ENCODE assay signal across 15 cellular contexts in the genomic region with DNA sequence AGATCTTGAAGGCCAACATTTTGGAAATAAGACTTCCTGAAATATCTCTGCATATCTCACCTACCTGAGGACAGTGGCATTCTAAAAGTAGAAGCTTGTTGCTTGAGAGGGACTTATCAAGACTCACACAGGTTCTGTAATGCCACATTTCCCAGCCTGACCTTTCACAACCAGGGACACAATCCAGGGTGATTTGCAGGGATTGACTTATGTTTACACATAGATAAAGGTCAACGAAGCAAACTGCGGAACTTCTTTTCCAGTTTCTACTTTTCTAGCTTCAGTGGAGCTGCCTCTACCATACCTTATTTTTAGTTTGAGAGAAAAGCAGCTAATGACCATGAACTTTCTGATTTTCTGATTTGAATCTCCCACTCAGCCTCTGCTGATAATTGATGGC.
A peak's percentile ranks its signal among the peaks of the same experiment; 100 is the strongest.
DNase-seq lines count a peak whose midpoint lies in the region; ATAC-seq lines count a peak whose summit lies in the region.
"Had no signal": no experiment of that assay in that cellular context is flagged by ENCODE, and none has a peak within 500 bp of the region (broad histone marks: within the 10 kb centered on the region; RNA-seq: fewer than 3 reads in every experiment).

No MANE protein-coding gene starts in this region.

- H3K18ac ChIP-seq in mesendoderm (ENCODE audit: low read length) = no peak overlapping the region

- H3K56ac ChIP-seq in mesendoderm (ENCODE audit: low read length) = no peak overlapping the region

- H3K4me3 Mint-ChIP-seq in T-cell (no peak overlapping the region), T-helper 17 cell (no peak overlapping the region)
- H3K4me3 Mint-ChIP-seq: B cell; CD4-positive, alpha-beta T cell; HFFc6 had no signal

- H3K27me3 Mint-ChIP-seq in T-cell (peaks cover 0 to 8% of the 10 kb centered on the region in 2 donors), T-helper 17 cell (peaks cover 20% of the 10 kb centered on the region)
- H3K27me3 Mint-ChIP-seq: CD4-positive, alpha-beta T cell had no signal

- H4K8ac ChIP-seq in mesendoderm (ENCODE audit: low read depth, low read length) = no peak overlapping the region

- H3K9ac ChIP-seq in mesendoderm (ENCODE audit: low read length) = no peak overlapping the region

- H3K79me2 ChIP-seq in ACC112 (ENCODE audit: control insufficient read depth, insufficient read depth, low read length, unreplicated experiment) = no peaks in the 10 kb centered on the region
- H3K79me2 ChIP-seq in mesendoderm (ENCODE audit: control insufficient read depth, insufficient read depth, low read length) = no peaks in the 10 kb centered on the region

- no peak overlapping the region for H2BK120ac ChIP-seq in mesendoderm (ENCODE audit: low read depth, low read length)

- H2AFZ ChIP-seq in ACC112 (ENCODE audit: low read length, unreplicated experiment) = no peak overlapping the region

- H3K79me1 ChIP-seq in mesendoderm (ENCODE audit: low read length) = no peaks in the 10 kb centered on the region

- no peak overlapping the region for H3K27ac Mint-ChIP-seq in T-cell
- H3K27ac Mint-ChIP-seq in T-helper 17 cell = no peak overlapping the region
- H3K27ac Mint-ChIP-seq: B cell; CD4-positive, alpha-beta T cell; HFFc6 had no signal

- H3K36me3 Mint-ChIP-seq in T-cell = no peaks in the 10 kb centered on the region
- no peaks in the 10 kb centered on the region for H3K36me3 Mint-ChIP-seq in T-helper 17 cell (ENCODE audit: low read depth)

- H3K27me3 ChIP-seq in ACC112 (ENCODE audit: insufficient read depth, low read length) (peaks cover 4% of the 10 kb centered on the region; the same call in 1 of the 2 replicates), mesendoderm (ENCODE audit: insufficient read depth, low read length, poor library complexity) (no peaks in the 10 kb centered on the region)

- no peak overlapping the region for H4K5ac ChIP-seq in mesendoderm (ENCODE audit: low read length)

- no CpG with 5 or more reads among the region's 2 CpGs for WGBS in mesendoderm (ENCODE audit: extremely low coverage, insufficient coverage, low lambda C conversion rate)

- POLR2A ChIA-PET in T-cell (lab: Charles Lee) = no interaction called here

- no peaks in the 10 kb centered on the region for H3K36me3 ChIP-seq in ACC112 (ENCODE audit: insufficient read depth, low read length)
- no peaks in the 10 kb centered on the region for H3K36me3 ChIP-seq in mesendoderm (ENCODE audit: control insufficient read depth, insufficient read depth, low read length)

- H3K9me3 ChIP-seq in T-helper 17 cell (ENCODE audit: control insufficient read depth, low read length, poor library complexity, severe bottlenecking) = no peaks in the 10 kb centered on the region

- H3K4me1 ChIP-seq in ACC112 (ENCODE audit: control insufficient read depth, insufficient read depth, low read length, unreplicated experiment) = peaks cover 3% of the 10 kb centered on the region
- H3K4me1 ChIP-seq in mesendoderm (ENCODE audit: control insufficient read depth, low read depth, low read length) = peaks cover 2% of the 10 kb centered on the region

- H3K4me1 Mint-ChIP-seq in T-cell (no peaks in the 10 kb centered on the region), T-helper 17 cell (no peaks in the 10 kb centered on the region)

- H3K4me2 ChIP-seq in mesendoderm (ENCODE audit: low read length) = no peak overlapping the region

- peak overlapping the region; percentile 39 for H3K27ac ChIP-seq in ACC112 (ENCODE audit: low read depth, low read length)
- no peak overlapping the region for H3K27ac ChIP-seq in mesendoderm (ENCODE audit: low read depth, low read length)
- H3K27ac ChIP-seq: HL-60 had no signal

- H3K9me3 Mint-ChIP-seq in T-cell = peaks cover 0 to 3% (median 0%) of the 10 kb centered on the region in 3 donors
- H3K9me3 Mint-ChIP-seq: CD4-positive, alpha-beta T cell had no signal

- no peak overlapping the region for H3K4ac ChIP-seq in mesendoderm (ENCODE audit: low read depth, low read length)

- CTCF ChIA-PET in T-cell (lab: Charles Lee) = no interaction called here

- DNase-seq in HuH-7 (ENCODE audit: low spot score) = peak; percentile 26
- no peak for DNase-seq in left lobe of liver (ENCODE audit: low spot score)
- DNase-seq in mesendoderm = peak; percentile 55
- no peak for DNase-seq in T-helper 1 cell
- DNase-seq in NCI-H2196 treated with DMSO at 0.1 percent for 48 hours (lab: John Stamatoyannopoulos, UW; ENCODE audit: unreplicated experiment) = no peak
- DNase-seq in T-cell = no peak
- no peak for DNase-seq in T-helper 17 cell
- DNase-seq: C1 segment of cervical spinal cord; CD4-positive, alpha-beta T cell; DMS79; HFFc6 had no signal

- H3K4me3 ChIP-seq in ACC112 (ENCODE audit: low read depth, low read length) (0 out of 2 replicates have a peak overlapping the region, but pooled peaks have one; percentile 4), mesendoderm (ENCODE audit: low read length) (no peak overlapping the region)
- H3K4me3 ChIP-seq: GM12878 had no signal

- no peak overlapping the region for H2AK5ac ChIP-seq in mesendoderm (ENCODE audit: low read length)

- H2BK15ac ChIP-seq in mesendoderm (replicated peaks; ENCODE audit: low read depth) = no peak overlapping the region

- H2BK5ac ChIP-seq in mesendoderm (ENCODE audit: low read length) = no peak overlapping the region

- H3K23ac ChIP-seq in mesendoderm (ENCODE audit: low read length) = no peak overlapping the region

- ATAC-seq in left lobe of liver (peak; percentile 86), T-cell (replicated peaks in 1 of 4) (no peak), T-helper 17 cell (no peak)
- ATAC-seq: GM12878 had no signal

Comparison
In these comparisons a context has a peak if more than half of its experiments do, and no peak if none do; other contexts are left out.
1. DNase-seq: peak in HuH-7 (single experiment) and mesendoderm (single experiment); none in left lobe of liver (single experiment), T-helper 1 cell (0 of 5), NCI-H2196 treated with DMSO at 0.1 percent for 48 hours (single experiment), T-cell (0 of 34) and T-helper 17 cell (0 of 3).